In the genomic region with DNA sequence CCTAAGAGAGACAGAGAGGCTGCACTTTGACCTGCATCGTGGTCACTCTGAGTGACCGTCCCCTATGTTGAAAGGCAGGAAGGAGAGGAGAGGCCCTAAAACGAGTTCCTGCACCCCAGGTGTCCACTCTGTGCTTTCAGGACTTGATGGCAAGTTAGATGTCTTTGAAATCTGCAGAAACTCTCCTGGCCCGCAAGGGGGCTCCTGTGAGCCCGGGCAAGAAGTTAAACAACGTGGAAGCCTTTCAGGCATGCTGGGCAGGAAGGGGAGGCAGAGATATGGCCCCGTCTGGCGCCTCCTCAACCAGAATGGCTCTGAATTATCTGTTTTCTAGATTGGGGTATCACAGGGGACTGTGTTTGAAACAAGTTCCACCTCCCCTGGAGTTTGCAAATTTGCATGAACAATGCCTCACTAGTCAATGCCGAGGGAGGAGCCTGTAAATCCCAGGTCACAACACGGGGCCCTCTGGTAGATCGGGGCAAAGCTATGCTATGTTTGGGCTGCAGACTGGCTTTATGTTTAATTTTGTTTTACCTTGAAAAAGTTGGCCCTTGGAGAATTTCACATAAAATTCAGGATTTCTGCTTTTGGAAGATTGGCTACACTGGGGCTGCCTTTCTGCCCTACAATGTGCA, we compare ENCODE assay signal across 8 cellular contexts. TPM values are rescaled to one million over a fixed set of nuclear protein-coding genes. Genes with fewer than 3 reads are reported as not detected.
DNase-seq lines count a peak whose midpoint lies in the region; ATAC-seq, FAIRE-seq and TF ChIP-seq lines count a peak whose summit lies in the region.

No MANE protein-coding gene starts in this region.

- H3K27me3 ChIP-seq in BLaER1 (no peaks in the 10 kb centered on the region), RWPE2 (ENCODE audit: insufficient read depth, poor library complexity, severe bottlenecking) (peaks cover 15% of the 10 kb centered on the region), testis (no peaks in the 10 kb centered on the region)

- H3K36me3 ChIP-seq in BLaER1 (no peaks in the 10 kb centered on the region), RWPE2 (ENCODE audit: low read depth) (no peaks in the 10 kb centered on the region), testis (ENCODE audit: low read depth, missing control alignments) (no peaks in the 10 kb centered on the region)

- TF ChIP-seq CTCF in RWPE2 (IDR thresholded peaks at IDR 0.05; ENCODE audit: poor library complexity, severe bottlenecking) (peak; percentile 62), fibroblast of pulmonary artery (IDR thresholded peaks at IDR 0.05; ENCODE audit: low read length, missing control alignments) (peak; percentile 73), testis (IDR thresholded peaks at IDR 0.05) (peak in 2 of 3 experiments; percentile 15 to 23)

- intact Hi-C loops in testis (cut with DNase I; ENCODE audit: low total_unique reads), result no loop called here

- no peak for TF ChIP-seq POLR2A in H54 (IDR thresholded peaks at IDR 0.05; ENCODE audit: low read depth, low read length)
- TF ChIP-seq POLR2A in testis (IDR thresholded peaks at IDR 0.05), result no peak

- WGBS in testis, 2 donors, result 55 to 74% methylated on average over 8 to 11 of the region's 11 CpGs

- peak overlapping the region; percentile 81 for H3K27ac ChIP-seq in BLaER1
- H3K27ac ChIP-seq in RWPE2 (ENCODE audit: poor library complexity, severe bottlenecking), result no peak overlapping the region
- no peak overlapping the region for H3K27ac ChIP-seq in testis

- no peaks in the 10 kb centered on the region for H4K20me1 ChIP-seq in BLaER1

- H3K9ac ChIP-seq in BLaER1, result peak overlapping the region; percentile 18; the same call in 1 of the 2 replicates

- H3K9me3 ChIP-seq in BLaER1 (no peaks in the 10 kb centered on the region), RWPE2 (ENCODE audit: severe bottlenecking) (no peaks in the 10 kb centered on the region), testis (no peaks in the 10 kb centered on the region)

- no peak overlapping the region for H3K4me3 ChIP-seq in BLaER1
- H3K4me3 ChIP-seq in RWPE2 (ENCODE audit: severe bottlenecking), result no peak overlapping the region
- H3K4me3 ChIP-seq in fibroblast of pulmonary artery (replicated peaks; ENCODE audit: low read depth, low read length), result no peak overlapping the region
- no peak overlapping the region for H3K4me3 ChIP-seq in testis

- DNase-seq in H54 (ENCODE audit: insufficient read length, low spot score), result peak; percentile 33
- no peak for DNase-seq in RWPE2 (ENCODE audit: low spot score)
- peak; percentile 39 for DNase-seq in fibroblast of pulmonary artery (ENCODE audit: low read depth)
- DNase-seq in testis, result peak; percentile 23

- no peak for FAIRE-seq in H54 (lab: Jason Lieb, UNC)

- no peak; the same call in 2 of the 3 replicates for ATAC-seq in RWPE2 (ENCODE audit: low read depth)
- no peak for ATAC-seq in GM18868 (IDR thresholded peaks at IDR 0.05; ENCODE audit: unreplicated experiment)
- ATAC-seq in GM21381 (IDR thresholded peaks at IDR 0.05; ENCODE audit: unreplicated experiment), result no peak
- ATAC-seq in GM18519 (IDR thresholded peaks at IDR 0.05; ENCODE audit: low FRiP score, unreplicated experiment), result no peak

- H3K4me2 ChIP-seq in BLaER1, result peak overlapping the region; percentile 71

- H3K4me1 ChIP-seq in BLaER1, result peaks cover 47% of the 10 kb centered on the region
- H3K4me1 ChIP-seq in RWPE2 (ENCODE audit: insufficient read depth, poor library complexity, severe bottlenecking), result no peaks in the 10 kb centered on the region
- no peaks in the 10 kb centered on the region for H3K4me1 ChIP-seq in testis

RNA-seq across cellular contexts. Expression of gene CTXND1, which starts 9.8 kb away (rescaled TPM):
- under 1 TPM in 1 of 2 donors, not detected in 1; 0.06 TPM for total RNA-seq in testis
- polyA plus RNA-seq in testis (ENCODE audit: insufficient read depth, low read depth, low replicate concordance), result 1.6 TPM

Comparison
In these comparisons a context has a peak if more than half of its experiments do, and no peak if none do; other contexts are left out.
1. CTCF ChIP-seq: peak in every context shown above with its lines; median percentile 73 in fibroblast of pulmonary artery; 62 in RWPE2; 19 in testis.